In genomic region chr2:46545015-46545839, GRCh38 we compare ENCODE assay signal across 8 cellular contexts.
DNase-seq lines count a peak whose midpoint lies in the region; ATAC-seq and TF ChIP-seq lines count a peak whose summit lies in the region.

No MANE protein-coding gene starts in this region.

- ATAC-seq in GM21529 (IDR thresholded peaks at IDR 0.05; ENCODE audit: unreplicated experiment) = peak; percentile 25

- H3F3A ChIP-seq in SU-DHL-6 (ENCODE audit: insufficient read depth) = peaks cover 21% of the 10 kb centered on the region

- no peak for TF ChIP-seq CTCF in SU-DHL-6 (IDR thresholded peaks at IDR 0.05; ENCODE audit: insufficient read depth, low read length, poor library complexity, severe bottlenecking)

- H3K27me3 ChIP-seq in SU-DHL-6 (ENCODE audit: low read length) (no peaks in the 10 kb centered on the region), muscle layer of duodenum (ENCODE audit: low read depth, low read length) (no peaks in the 10 kb centered on the region)

- H3K9me3 ChIP-seq in SU-DHL-6 (ENCODE audit: insufficient read depth, low read length) (no peaks in the 10 kb centered on the region), muscle layer of duodenum (ENCODE audit: control insufficient read depth in 1 of 2, low read length in 2 of 2) (no peaks in the 10 kb centered on the region)

- no peaks in the 10 kb centered on the region for H4K20me1 ChIP-seq in SU-DHL-6 (ENCODE audit: low read depth, low read length)

- H3K27ac ChIP-seq in SU-DHL-6 (ENCODE audit: low read depth, low read length) (peak overlapping the region; percentile 73), muscle layer of duodenum (ENCODE audit: low read length) (peak overlapping the region; percentile 3)

- H3K4me2 ChIP-seq in SU-DHL-6 (ENCODE audit: low read depth, low read length, poor library complexity, severe bottlenecking) = peak overlapping the region; percentile 80

- DNase-seq in GF-D8 (lab: John Stamatoyannopoulos, UW) = peak; percentile 55
- DNase-seq in cortex of kidney (lab: John Stamatoyannopoulos, UW) = no peak
- no peak for DNase-seq in UCSD-AML1 (lab: John Stamatoyannopoulos, UW; ENCODE audit: unreplicated experiment)
- DNase-seq in posterior cingulate gyrus = no peak
- DNase-seq in NCI-H1694 (lab: John Stamatoyannopoulos, UW) = no peak

- H3K9me2 ChIP-seq in SU-DHL-6 (replicated peaks; ENCODE audit: insufficient read depth, low read length) = no peaks in the 10 kb centered on the region

- intact Hi-C loops in posterior cingulate gyrus (cut with DNase I) = loop anchor here (5.0 kb wide), 1 partner anchor 57 kb away; no protein-coding TSS in a partner anchor

- H3K4me3 ChIP-seq in SU-DHL-6 (ENCODE audit: insufficient read depth, low read length, poor library complexity, severe bottlenecking) (peak overlapping the region; percentile 9), muscle layer of duodenum (ENCODE audit: low read depth in 1 of 2, low read length in 2 of 2) (no peak overlapping the region)

- H3K79me2 ChIP-seq in SU-DHL-6 (ENCODE audit: insufficient read depth, low read length) = peaks cover 54% of the 10 kb centered on the region

- H3K4me1 ChIP-seq in muscle layer of duodenum (ENCODE audit: control insufficient read depth in 1 of 2, insufficient read depth in 2 of 2, low read length in 2 of 2) = peaks cover 25 to 69% of the 10 kb centered on the region in 2 donors

- peak overlapping the region; percentile 65; the same call in 1 of the 2 replicates for H3K9ac ChIP-seq in SU-DHL-6 (ENCODE audit: low read length)

- H3K36me3 ChIP-seq in SU-DHL-6 (ENCODE audit: low read length) = no peaks in the 10 kb centered on the region
- H3K36me3 ChIP-seq in muscle layer of duodenum (ENCODE audit: control insufficient read depth in 1 of 2, insufficient read depth in 2 of 2, low read length in 2 of 2) = peaks cover 3 to 12% of the 10 kb centered on the region in 2 donors

- no peak overlapping the region for H2AFZ ChIP-seq in SU-DHL-6 (ENCODE audit: low read depth, low read length, severe bottlenecking)
